ENCODE assay signal across 9 cellular contexts in the genomic region with DNA sequence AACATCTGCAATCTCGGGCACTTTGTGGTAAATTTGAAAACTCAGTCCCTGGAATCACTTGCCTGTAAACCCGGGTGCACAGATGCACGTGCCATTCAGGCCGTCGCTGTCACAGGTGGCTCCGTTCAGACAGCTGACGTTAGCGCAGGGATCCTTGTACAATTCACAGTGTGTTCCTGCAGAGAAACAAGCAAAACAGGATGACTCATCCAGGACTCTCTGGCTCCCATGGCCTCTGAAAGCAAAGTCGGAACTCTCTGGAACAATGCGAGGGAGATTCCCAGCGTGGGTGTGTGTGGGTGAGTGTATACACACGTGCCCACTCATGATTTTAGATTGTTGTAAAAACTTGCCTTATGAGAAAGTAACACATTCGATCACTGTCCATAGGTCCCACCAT.
DNase-seq lines count a peak whose midpoint lies in the region; ATAC-seq lines count a peak whose summit lies in the region.
"Had no signal": no experiment of that assay in that cellular context is flagged by ENCODE, and none has a peak within 500 bp of the region (broad histone marks: within the 10 kb centered on the region; RNA-seq: fewer than 3 reads in every experiment).

No MANE protein-coding gene starts in this region.

- no peaks in the 10 kb centered on the region for H3K36me3 Mint-ChIP-seq in T-cell

- in situ Hi-C loops in ACHN (cut with HindIII; ENCODE audit: low pct_ligation_motif_present, low pct_unique_long_range_greater_than_20kb, low sequenced_read_pairs): loop anchor here (25.0 kb wide), 1 partner anchor 180 kb away; no protein-coding TSS in a partner anchor

- POLR2A ChIA-PET in T-cell (lab: Charles Lee): no interaction called here

- no peak overlapping the region for H3K27ac Mint-ChIP-seq in T-cell

- no peak overlapping the region for H3K4me3 Mint-ChIP-seq in T-cell

- DNase-seq in ACHN: peak; percentile 28
- peak; percentile 81 for DNase-seq in M059J (ENCODE audit: low read depth)
- peak; percentile 93 to 99 for DNase-seq in dermis microvascular lymphatic vessel endothelial cell (ENCODE audit: low read depth in 2 of 2)
- DNase-seq in myocyte (ENCODE audit: low read depth): peak; percentile 92
- DNase-seq in T-cell: no peak
- no peak for DNase-seq in posterior vena cava (ENCODE audit: low spot score)
- DNase-seq in putamen (ENCODE audit: low spot score): no peak
- no peak for DNase-seq in stimulated activated CD4-positive, alpha-beta T cell treated with anti-CD3 and anti-CD28 coated beads, Interleukin-4, amount 100 ng/mL, for 1 hour
- DNase-seq: Caco-2 had no signal

- intact Hi-C loops in posterior vena cava (cut with DNase I): no loop called here

- no peak for ATAC-seq in T-cell (replicated peaks in 1 of 4)

- H3K9me3 Mint-ChIP-seq in T-cell: peaks cover 0 to 3% (median 0%) of the 10 kb centered on the region in 3 donors

- H3K27me3 Mint-ChIP-seq in T-cell: no peaks in the 10 kb centered on the region

- CTCF ChIA-PET in T-cell (lab: Charles Lee): no interaction called here

- no peaks in the 10 kb centered on the region for H3K4me1 Mint-ChIP-seq in T-cell

Comparison
In these comparisons a context has a peak if more than half of its experiments do, and no peak if none do; other contexts are left out.
1. DNase-seq: peak in ACHN (single experiment), M059J (single experiment), dermis microvascular lymphatic vessel endothelial cell (2 of 2) and myocyte (single experiment); none in T-cell (0 of 34), posterior vena cava (single experiment), putamen (single experiment) and stimulated activated CD4-positive, alpha-beta T cell treated with anti-CD3 and anti-CD28 coated beads, Interleukin-4, amount 100 ng/mL, for 1 hour (single experiment).